26 cellular contexts compared by ENCODE assay signal in the genomic region with DNA sequence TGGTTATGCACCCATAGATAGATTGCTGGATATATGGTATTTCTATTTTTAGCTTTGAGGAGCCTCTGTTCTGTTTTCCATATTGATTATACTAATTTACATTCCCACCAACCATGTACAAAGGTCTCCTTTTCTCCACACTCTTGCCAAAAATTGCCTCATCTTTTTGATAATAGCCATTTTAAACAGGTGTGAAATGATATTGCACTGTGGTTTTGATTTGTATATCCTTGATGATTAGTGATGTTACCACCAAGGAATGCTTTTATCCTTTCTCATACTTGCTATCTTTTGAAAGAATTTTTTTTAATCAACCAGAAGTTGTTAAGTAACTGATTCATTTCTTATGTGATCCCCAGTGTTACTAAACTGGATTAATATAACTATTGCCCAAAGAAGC.
"Had no signal": no experiment of that assay in that cellular context is flagged by ENCODE, and none has a peak within 500 bp of the region (broad histone marks: within the 10 kb centered on the region; RNA-seq: fewer than 3 reads in every experiment).

No MANE protein-coding gene starts in this region.

- H3K36me3 ChIP-seq: left ventricle myocardium inferior, ovary, thoracic aorta, tibial nerve, upper lobe of left lung had no signal

- DNase-seq: cortex of kidney; effector memory CD8-positive, alpha-beta T cell; head of caudate nucleus; kidney; left cardiac atrium; left ventricle myocardium inferior; natural killer cell; occipital lobe; ovary; posterior cingulate gyrus; psoas muscle; right cardiac atrium; small intestine; stimulated activated CD4-positive, alpha-beta T cell treated with anti-CD3 and anti-CD28 coated beads, Interleukin-15, amount 100 ng/mL, for 24 hours; stimulated activated CD4-positive, alpha-beta T cell treated with anti-CD3 and anti-CD28 coated beads, Interleukin-2, amount 100 ng/mL, for 48 hours; stimulated activated naive B cell treated with anti-CD40 and anti-IgM and Interleukin-4, amounts not matched to agents 10 μg/mL and 1 μg/mL and 100 μg/mL, for 72 hours; upper lobe of left lung had no signal

- H3K4me2 ChIP-seq: hepatocyte had no signal

- H3K4me1 ChIP-seq: left ventricle myocardium inferior, psoas muscle, tibial nerve had no signal

- H3K27me3 ChIP-seq: hepatocyte, ovary, tibial nerve, upper lobe of left lung had no signal

- H3K9me3 ChIP-seq: left ventricle myocardium inferior, ovary, psoas muscle, thoracic aorta, tibial nerve, upper lobe of left lung had no signal

- H3K4me1 Mint-ChIP-seq: memory B cell; natural killer cell; stimulated activated naive B cell treated with anti-CD40 and anti-IgM and Interleukin-4, amounts not matched to agents 10 μg/mL and 1 μg/mL and 100 μg/mL, for 72 hours had no signal

- FAIRE-seq: endometrium, frontal cortex, kidney, small intestine, urothelium cell line had no signal

- H3K79me2 ChIP-seq: hepatocyte had no signal

- H3K27ac ChIP-seq: hepatocyte, left ventricle myocardium inferior, ovary, psoas muscle, thoracic aorta, tibial nerve, upper lobe of left lung had no signal

- H2AFZ ChIP-seq: hepatocyte had no signal

- H3K27ac Mint-ChIP-seq: effector memory CD8-positive, alpha-beta T cell; memory B cell; natural killer cell; stimulated activated naive B cell treated with anti-CD40 and anti-IgM and Interleukin-4, amounts not matched to agents 10 μg/mL and 1 μg/mL and 100 μg/mL, for 72 hours; stimulated activated naive CD8-positive, alpha-beta T cell treated with anti-CD3 and anti-CD28 coated beads, Interleukin-15, Interleukin-2, amounts not matched to agents 100 ng/mL and 50 ng/mL, for 24 hours had no signal

- H3K36me3 Mint-ChIP-seq: memory B cell; natural killer cell; stimulated activated naive B cell treated with anti-CD40 and anti-IgM and Interleukin-4, amounts not matched to agents 10 μg/mL and 1 μg/mL and 100 μg/mL, for 72 hours had no signal

- H3K4me3 ChIP-seq: hepatocyte, left ventricle myocardium inferior, lung, ovary, psoas muscle, thoracic aorta, tibial nerve, upper lobe of left lung had no signal

- H3K4me3 Mint-ChIP-seq: effector memory CD8-positive, alpha-beta T cell; memory B cell; natural killer cell; stimulated activated naive B cell treated with anti-CD40 and anti-IgM and Interleukin-4, amounts not matched to agents 10 μg/mL and 1 μg/mL and 100 μg/mL, for 72 hours; stimulated activated naive CD8-positive, alpha-beta T cell treated with anti-CD3 and anti-CD28 coated beads, Interleukin-15, Interleukin-2, amounts not matched to agents 100 ng/mL and 50 ng/mL, for 24 hours had no signal

- ATAC-seq: effector memory CD8-positive, alpha-beta T cell; left cardiac atrium; natural killer cell; psoas muscle; right cardiac atrium; stimulated activated naive B cell treated with anti-CD40 and anti-IgM and Interleukin-4, amounts not matched to agents 10 μg/mL and 1 μg/mL and 100 μg/mL, for 72 hours had no signal
